In genomic region chr12:12813120-12814101, GRCh38 we compare ENCODE assay signal across 8 cellular contexts. TPM values are rescaled to one million over a fixed set of nuclear protein-coding genes. Genes with fewer than 3 reads are reported as not detected.
DNase-seq lines count a peak whose midpoint lies in the region; ATAC-seq and TF ChIP-seq lines count a peak whose summit lies in the region.

Gene DDX47 (plus strand): TSS chr12:12813346. CDS start chr12:12813368, 22 bp downstream.

- no peaks in the 10 kb centered on the region for H3K9me3 Mint-ChIP-seq in progenitor cell of endocrine pancreas (ENCODE audit: low read depth)

- TF ChIP-seq POLR2A in adrenal gland (IDR thresholded peaks at IDR 0.05) = peak in 1 of 2 donors; percentile 31

- H3K4me1 ChIP-seq in adrenal gland (replicated peaks in 1 of 2) = peaks cover 7 to 30% of the 10 kb centered on the region in 2 donors

- peak within 1 kb of the TSS; percentile 58 to 96 (median 92) for H3K4me3 ChIP-seq in adrenal gland

- no peaks in the 10 kb centered on the region for H3K9me3 ChIP-seq in adrenal gland (replicated peaks in 1 of 3)

- H3K4me3 Mint-ChIP-seq in progenitor cell of endocrine pancreas (ENCODE audit: low read depth) = peak within 1 kb of the TSS; percentile 91

- H3K4me1 Mint-ChIP-seq in progenitor cell of endocrine pancreas (ENCODE audit: low read depth) = peaks cover 32% of the 10 kb centered on the region

- ATAC-seq in HG02678 (IDR thresholded peaks at IDR 0.05; ENCODE audit: unreplicated experiment) = peak; percentile 88
- ATAC-seq in left cardiac atrium = peak; percentile 95 to 96

- DNase-seq in NCI-H1417 treated with DMSO at 0.1 percent for 48 hours (lab: John Stamatoyannopoulos, UW) (peak; percentile 73), T-helper 1 cell (peak; percentile 89 to 96 (median 92)), adrenal gland (peak; percentile 94 to 98 (median 97)), left cardiac atrium (peak; percentile 97), progenitor cell of endocrine pancreas (ENCODE audit: low spot score, unreplicated experiment) (peak; percentile 100), ureter (ENCODE audit: low spot score) (peak; percentile 96)

- 1 to 4% (median 2%) methylated on average over 15 to 35 of the region's 35 CpGs for WGBS in adrenal gland, 4 donors

- peaks cover 18% of the 10 kb centered on the region for H3K36me3 Mint-ChIP-seq in progenitor cell of endocrine pancreas (ENCODE audit: insufficient read depth)

- intact Hi-C loops in adrenal gland (cut with DNase I) (no loop called here), left cardiac atrium (cut with DNase I) (no loop called here)

- no peaks in the 10 kb centered on the region for H3K27me3 ChIP-seq in adrenal gland

- peak within 1 kb of the TSS in 3 of 5 donors; percentile 55 to 69 (median 65) for H3K27ac ChIP-seq in adrenal gland

- H3K27ac Mint-ChIP-seq in progenitor cell of endocrine pancreas = peak within 1 kb of the TSS; percentile 96

- no peaks in the 10 kb centered on the region for H3K27me3 Mint-ChIP-seq in progenitor cell of endocrine pancreas

- TF ChIP-seq CTCF in GM12873 (IDR thresholded peaks at IDR 0.05; ENCODE audit: insufficient read depth, low read depth, low read length, missing control alignments) (peak; percentile 96), adrenal gland (IDR thresholded peaks at IDR 0.05) (peak; percentile 94 to 98 (median 97)), progenitor cell of endocrine pancreas (IDR thresholded peaks at IDR 0.05; ENCODE audit: unreplicated experiment) (peak; percentile 99)

- peaks cover 0 to 6% of the 10 kb centered on the region in 2 donors for H3K36me3 ChIP-seq in adrenal gland (replicated peaks in 1 of 2)

RNA-seq across cellular contexts. Expression of gene DDX47, which starts in this region (rescaled TPM):
- 10 to 100 TPM; 28.8 to 61.0 (median 44.7) TPM for total RNA-seq in adrenal gland
- 10 to 100 TPM; 31.6 to 70.3 (median 34.0) TPM for polyA plus RNA-seq in adrenal gland
- 10 to 100 TPM; 29.7 to 31.6 TPM for total RNA-seq in left cardiac atrium
- 115 TPM in 2 replicates for total RNA-seq in progenitor cell of endocrine pancreas
- total RNA-seq in ureter = 79.7 TPM

Comparison
In these comparisons a context has a peak if more than half of its experiments do, and no peak if none do; other contexts are left out.
1. Peak in every context shown above with its lines: DNase-seq, ATAC-seq, H3K4me3 ChIP-seq and H3K27ac ChIP-seq.